ENCODE assay signal across 15 cellular contexts in the genomic region with DNA sequence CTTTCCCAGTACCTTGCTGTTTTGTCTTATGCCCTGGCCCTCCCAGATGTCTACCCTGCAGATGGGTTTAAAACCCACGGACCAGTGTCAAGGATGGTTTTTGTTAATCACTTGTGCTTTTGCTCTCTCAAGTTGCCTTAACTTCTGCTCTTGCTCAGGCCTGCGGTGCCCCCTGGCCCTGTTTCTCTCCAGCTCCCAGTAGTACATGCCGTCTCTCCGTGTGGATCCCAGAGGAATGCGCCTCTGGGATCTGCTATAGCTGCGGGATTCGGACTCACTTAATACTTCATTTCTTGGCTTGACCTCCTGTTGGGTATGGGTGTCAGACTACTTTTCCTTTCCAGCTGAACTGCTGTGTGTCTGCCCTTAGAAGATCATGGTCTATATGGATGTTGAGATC. TPM values are rescaled to one million over a fixed set of nuclear protein-coding genes. Genes with fewer than 3 reads are reported as not detected.
DNase-seq lines count a peak whose midpoint lies in the region; ATAC-seq and TF ChIP-seq lines count a peak whose summit lies in the region.
"Had no signal": no experiment of that assay in that cellular context is flagged by ENCODE, and none has a peak within 500 bp of the region (broad histone marks: within the 10 kb centered on the region; RNA-seq: fewer than 3 reads in every experiment).

No MANE protein-coding gene starts in this region.

- POLR2A ChIA-PET in Caco-2 (lab: Charles Lee): no interaction called here

- peaks cover 63% of the 10 kb centered on the region for H3K36me3 Mint-ChIP-seq in Caco-2 (ENCODE audit: insufficient read depth, unreplicated experiment)
- H3K36me3 Mint-ChIP-seq in activated T-helper 17 cell treated with anti-CD3 and anti-CD28 coated beads, Interleukin-2, amount 50 U/mL, for 72 hours (ENCODE audit: low read depth): no peaks in the 10 kb centered on the region
- peaks cover 8 to 22% (median 20%) of the 10 kb centered on the region in 3 donors for H3K36me3 Mint-ChIP-seq in immature natural killer cell
- H3K36me3 Mint-ChIP-seq: activated naive CD8-positive, alpha-beta T cell treated with anti-CD3 and anti-CD28 coated beads for 36 hours had no signal

- intact Hi-C loops in Caco-2 (cut with micrococcal nuclease; ENCODE audit: unreplicated experiment): no loop called here

- peaks cover 91% of the 10 kb centered on the region for H3K4me1 ChIP-seq in Caco-2

- peaks cover 4% of the 10 kb centered on the region for H3K9me3 Mint-ChIP-seq in Caco-2 (ENCODE audit: unreplicated experiment)
- no peaks in the 10 kb centered on the region for H3K9me3 Mint-ChIP-seq in activated T-helper 17 cell treated with anti-CD3 and anti-CD28 coated beads, Interleukin-2, amount 50 U/mL, for 72 hours
- H3K9me3 Mint-ChIP-seq in immature natural killer cell: peaks cover 0 to 3% (median 0%) of the 10 kb centered on the region in 6 donors

- H3K36me3 ChIP-seq in Caco-2 (ENCODE audit: control insufficient read depth, insufficient read depth, low read length) (no peaks in the 10 kb centered on the region; the same call in none of the 2 replicates), MG63 (peaks cover 5% of the 10 kb centered on the region; the same call in 1 of the 2 replicates)

- H3K4me3 Mint-ChIP-seq in Caco-2 (ENCODE audit: unreplicated experiment) (no peak overlapping the region), immature natural killer cell (peak overlapping the region; percentile 26 to 76 (median 58))
- peak overlapping the region; percentile 68 for H3K4me3 Mint-ChIP-seq in activated T-helper 17 cell treated with anti-CD3 and anti-CD28 coated beads, Interleukin-2, amount 50 U/mL, for 72 hours
- H3K4me3 Mint-ChIP-seq: activated naive CD8-positive, alpha-beta T cell treated with anti-CD3 and anti-CD28 coated beads for 36 hours; naive thymus-derived CD8-positive, alpha-beta T cell had no signal

- H3K27ac ChIP-seq in skin epidermis: peak overlapping the region in 11 of 21 experiments; percentile 46 to 84 (median 78)
- H3K27ac ChIP-seq: SK-N-MC, VCaP had no signal

- H3K27me3 ChIP-seq in Caco-2 (replicated peaks; ENCODE audit: control insufficient read depth, insufficient read depth, low read length) (no peaks in the 10 kb centered on the region), MG63 (no peaks in the 10 kb centered on the region)

- CTCF ChIA-PET in Caco-2 (lab: Charles Lee): no interaction called here

- H3K4me3 ChIP-seq in Caco-2 (ENCODE audit: low read depth, low read length) (no peak overlapping the region), skin epidermis (no peak overlapping the region), MG63 (no peak overlapping the region)
- H3K4me3 ChIP-seq: SK-N-MC had no signal

- H3K27ac Mint-ChIP-seq in Caco-2 (ENCODE audit: unreplicated experiment): peak overlapping the region; percentile 21
- H3K27ac Mint-ChIP-seq in activated T-helper 17 cell treated with anti-CD3 and anti-CD28 coated beads, Interleukin-2, amount 50 U/mL, for 72 hours: peak overlapping the region; percentile 21
- peak overlapping the region; percentile 93 to 99 (median 97) for H3K27ac Mint-ChIP-seq in immature natural killer cell
- H3K27ac Mint-ChIP-seq: activated naive CD8-positive, alpha-beta T cell treated with anti-CD3 and anti-CD28 coated beads for 36 hours had no signal

- no peak for TF ChIP-seq CTCF in Caco-2 (IDR thresholded peaks at IDR 0.05; ENCODE audit: insufficient read depth in 1 of 2, low read depth in 1 of 2, low read length in 1 of 2, severe bottlenecking in 1 of 2, unreplicated experiment in 1 of 2)

- no peak for DNase-seq in Caco-2
- no peak for DNase-seq in immature natural killer cell
- no peak for DNase-seq in activated CD4-positive, alpha-beta T cell treated with anti-CD3 and anti-CD28 coated beads, Interleukin-2, amount 50 U/mL, for 4 hours
- DNase-seq in NK-92 treated with Interleukin-12 subunit alpha and Interleukin-12 subunit beta, amount 100 ng/mL, for 24 hours (lab: John Stamatoyannopoulos, UW): no peak
- DNase-seq in EL: no peak
- DNase-seq in MG63: no peak
- DNase-seq: activated CD8-positive, alpha-beta memory T cell treated with anti-CD3 and anti-CD28 coated beads, Interleukin-2, amount 50 U/mL, for 4 hours; activated naive CD8-positive, alpha-beta T cell treated with anti-CD3 and anti-CD28 coated beads for 36 hours; HCEC 1CT; naive thymus-derived CD8-positive, alpha-beta T cell; NCI-H2081 had no signal

- BruUV-seq in Caco-2 (replicated peaks; lab: Mats Ljungman, UMichigan): no TSS peak

- H3K9me3 ChIP-seq in Caco-2: no peaks in the 10 kb centered on the region; the same call in 1 of the 2 replicates
- peaks cover 4% of the 10 kb centered on the region for H3K9me3 ChIP-seq in MG63

- H3K4me1 Mint-ChIP-seq in Caco-2 (ENCODE audit: low read depth, unreplicated experiment) (peaks cover 72% of the 10 kb centered on the region), immature natural killer cell (peaks cover 100% of the 10 kb centered on the region in 2 donors)
- peaks cover 63% of the 10 kb centered on the region for H3K4me1 Mint-ChIP-seq in activated T-helper 17 cell treated with anti-CD3 and anti-CD28 coated beads, Interleukin-2, amount 50 U/mL, for 72 hours

- H3K27me3 Mint-ChIP-seq in Caco-2 (ENCODE audit: insufficient read depth, unreplicated experiment) (no peaks in the 10 kb centered on the region), immature natural killer cell (ENCODE audit: low read depth in 3 of 3) (peaks cover 3 to 15% (median 11%) of the 10 kb centered on the region in 3 donors)
- no peaks in the 10 kb centered on the region for H3K27me3 Mint-ChIP-seq in activated T-helper 17 cell treated with anti-CD3 and anti-CD28 coated beads, Interleukin-2, amount 50 U/mL, for 72 hours

- no peak for ATAC-seq in activated T-helper 17 cell treated with anti-CD3 and anti-CD28 coated beads, Interleukin-2, amount 50 U/mL, for 72 hours (replicated peaks)
- ATAC-seq: naive thymus-derived CD8-positive, alpha-beta T cell had no signal

RNA-seq across cellular contexts. Expression of gene PLEKHG3, which starts 14.5 kb away (rescaled TPM):
- 85.9 and 90.8 TPM in 2 replicates for total RNA-seq in Caco-2 (2022)
- total RNA-seq in activated T-helper 17 cell treated with anti-CD3 and anti-CD28 coated beads, Interleukin-2, amount 50 U/mL, for 72 hours: 10 to 100 TPM; 17.2 to 19.2 TPM
- polyA plus RNA-seq in immature natural killer cell: 100 to 1,000 TPM in 1 of 3 donors, 10 to 100 TPM in 2; 36.8 to 216 (median 71.4) TPM
- total RNA-seq in MG63 (2014; rRNA removed; shearing (Covaris generic); ENCODE audit: low replicate concordance): 20.2 and 24.1 TPM in 2 replicates

Comparison
In these comparisons a context has a peak if more than half of its experiments do, and no peak if none do; other contexts are left out.
1. H3K27ac Mint-ChIP-seq: peak in every context shown above with its lines; median percentile 97 in immature natural killer cell; 21 in Caco-2; 21 in activated T-helper 17 cell treated with anti-CD3 and anti-CD28 coated beads, Interleukin-2, amount 50 U/mL, for 72 hours.